In genomic region chr17:35981908-35982330, GRCh38 we compare ENCODE assay signal across 1 cellular context.
TF ChIP-seq lines count a peak whose summit lies in the region.

No MANE protein-coding gene starts in this region.

TF ChIP-seq in SK-N-SH treated with all-trans-retinoic acid at 6 μM for 48 hours, 23 proteins besides CTCF, POLR2A, EP300 and RAD21 (continued from another document):
- TF ChIP-seq, protein P1, sequence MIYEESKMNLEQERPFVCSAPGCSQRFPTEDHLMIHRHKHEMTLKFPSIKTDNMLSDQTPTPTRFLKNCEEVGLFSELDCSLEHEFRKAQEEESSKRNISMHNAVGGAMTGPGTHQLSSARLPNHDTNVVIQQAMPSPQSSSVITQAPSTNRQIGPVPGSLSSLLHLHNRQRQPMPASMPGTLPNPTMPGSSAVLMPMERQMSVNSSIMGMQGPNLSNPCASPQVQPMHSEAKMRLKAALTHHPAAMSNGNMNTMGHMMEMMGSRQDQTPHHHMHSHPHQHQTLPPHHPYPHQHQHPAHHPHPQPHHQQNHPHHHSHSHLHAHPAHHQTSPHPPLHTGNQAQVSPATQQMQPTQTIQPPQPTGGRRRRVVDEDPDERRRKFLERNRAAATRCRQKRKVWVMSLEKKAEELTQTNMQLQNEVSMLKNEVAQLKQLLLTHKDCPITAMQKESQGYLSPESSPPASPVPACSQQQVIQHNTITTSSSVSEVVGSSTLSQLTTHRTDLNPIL (CRISPR knock-in tag; IDR thresholded peaks at IDR 0.05; ENCODE audit: low read depth): no peak
- TF ChIP-seq OSR1 (CRISPR knock-in tag; IDR thresholded peaks at IDR 0.05) (no peak), GLIS3 (CRISPR knock-in tag; IDR thresholded peaks at IDR 0.05) (no peak), ARNTL (CRISPR knock-in tag; IDR thresholded peaks at IDR 0.05; ENCODE audit: borderline replicate concordance, low read depth) (no peak), ZNF565 (CRISPR knock-in tag; conservative IDR thresholded peaks at IDR 0.05; ENCODE audit: low read depth) (no peak)
